22 cellular contexts compared by ENCODE assay signal in genomic region chr19:50648659-50649058, GRCh38. TPM values are rescaled to one million over a fixed set of nuclear protein-coding genes. Genes with fewer than 3 reads are reported as not detected.
DNase-seq lines count a peak whose midpoint lies in the region; ATAC-seq, FAIRE-seq and TF ChIP-seq lines count a peak whose summit lies in the region.
"Had no signal": no experiment of that assay in that cellular context is flagged by ENCODE, and none has a peak within 500 bp of the region (broad histone marks: within the 10 kb centered on the region; RNA-seq: fewer than 3 reads in every experiment).

No MANE protein-coding gene starts in this region.

- WGBS in endodermal cell (ENCODE audit: insufficient coverage in 1 of 2, insufficient read length in 1 of 2), 2 experiments: 80% methylated on average over 5 of the region's 5 CpGs

- no peaks in the 10 kb centered on the region for H3K9me3 ChIP-seq in BLaER1 treated with 17β-estradiol and CSF1 and Interleukin-3, amounts not matched to agents 10 nM and 100 nM (replicated peaks in 1 of 11)
- H3K9me3 ChIP-seq in HEK293 (ENCODE audit: control insufficient read depth, insufficient read depth, low read depth, low read length): no peaks in the 10 kb centered on the region
- H3K9me3 ChIP-seq in endodermal cell (ENCODE audit: control insufficient read depth, low read length): peaks cover 15% of the 10 kb centered on the region
- H3K9me3 ChIP-seq: A549, BE2C had no signal

- H4K20me1 ChIP-seq in BLaER1 treated with 17β-estradiol and CSF1 and Interleukin-3, amounts not matched to agents 10 nM and 100 nM: no peaks in the 10 kb centered on the region

- no peak for FAIRE-seq in RCC 7860 (lab: Jason Lieb, UNC)
- FAIRE-seq: A549, GM12891, H54 had no signal

- H3K27ac ChIP-seq in BLaER1 treated with 17β-estradiol and CSF1 and Interleukin-3, amounts not matched to agents 10 nM and 100 nM: peak overlapping the region in 3 of 11 experiments; percentile 4 to 56 (median 54); a peak in 5 of 22 replicates
- H3K27ac ChIP-seq in HEK293 (ENCODE audit: extremely low read depth, low read depth, low read length) (no peak overlapping the region), endodermal cell (ENCODE audit: low read depth, low read length) (no peak overlapping the region)
- H3K27ac ChIP-seq: 22Rv1, GM23248 had no signal

- no peak overlapping the region for H3K4me3 ChIP-seq in BLaER1 treated with 17β-estradiol and CSF1 and Interleukin-3, amounts not matched to agents 10 nM and 100 nM
- H3K4me3 ChIP-seq in HEK293 (ENCODE audit: low read depth, low read length): no peak overlapping the region
- no peak overlapping the region for H3K4me3 ChIP-seq in endodermal cell (ENCODE audit: low read length)
- H3K4me3 ChIP-seq: A549, GM23248 had no signal

- no peaks in the 10 kb centered on the region for H3K9me3 Mint-ChIP-seq in endodermal cell

- H3K27me3 Mint-ChIP-seq in endodermal cell (ENCODE audit: insufficient read depth): peaks cover 19% of the 10 kb centered on the region

- H3K27ac Mint-ChIP-seq in endodermal cell: no peak overlapping the region
- H3K27ac Mint-ChIP-seq: CD4-positive, alpha-beta memory T cell had no signal

- CTCF ChIA-PET in HEK293 (lab: Yijun Ruan, JAX): interaction anchor here (0.9 to 1.4 kb wide), 2 partner anchors 57 to 111 kb away, joined by 3 to 4 read pairs; no protein-coding TSS in a partner anchor

- H3K9ac ChIP-seq in BLaER1 treated with 17β-estradiol and CSF1 and Interleukin-3, amounts not matched to agents 10 nM and 100 nM: no peak overlapping the region
- no peak overlapping the region for H3K9ac ChIP-seq in endodermal cell (ENCODE audit: extremely low read depth, low read length, poor library complexity, severe bottlenecking)
- H3K9ac ChIP-seq: GM23248 had no signal

- DNase-seq in endodermal cell: peak; percentile 54
- no peak for DNase-seq in superior temporal gyrus (ENCODE audit: extremely low spot score)
- no peak for DNase-seq in RCC 7860 (ENCODE audit: low spot score)
- DNase-seq: ACHN; AML-193; BE2C; C1 segment of cervical spinal cord; Calu3; CD4-positive, alpha-beta memory T cell; COR-L47; DMS53; DMS79 treated with DMSO at 0.1 percent for 48 hours; GF-D8; GM23248; HCEC 1CT had no signal

- H3K4me3 Mint-ChIP-seq in endodermal cell: no peak overlapping the region
- H3K4me3 Mint-ChIP-seq: CD4-positive, alpha-beta memory T cell had no signal

- H3K27me3 ChIP-seq in BLaER1 treated with 17β-estradiol and CSF1 and Interleukin-3, amounts not matched to agents 10 nM and 100 nM: peaks cover 0 to 6% (median 0%) of the 10 kb centered on the region in 11 experiments; a peak in 2 of 22 replicates
- peaks cover 15% of the 10 kb centered on the region for H3K27me3 ChIP-seq in endodermal cell (ENCODE audit: control insufficient read depth, insufficient read depth, low read length, poor library complexity, severe bottlenecking)

- H3K36me3 Mint-ChIP-seq in endodermal cell (ENCODE audit: low read depth): no peaks in the 10 kb centered on the region

- H3K4me1 ChIP-seq in BLaER1 treated with 17β-estradiol and CSF1 and Interleukin-3, amounts not matched to agents 10 nM and 100 nM: peaks cover 5 to 54% (median 20%) of the 10 kb centered on the region in 10 experiments; a peak in 18 of 20 replicates
- no peaks in the 10 kb centered on the region for H3K4me1 ChIP-seq in HEK293 (ENCODE audit: control insufficient read depth, insufficient read depth, low read length)
- no peaks in the 10 kb centered on the region for H3K4me1 ChIP-seq in endodermal cell (ENCODE audit: control insufficient read depth, insufficient read depth, low read length)
- H3K4me1 ChIP-seq: BE2C had no signal

- peak overlapping the region in 6 of 11 experiments; percentile 45 to 71 (median 62); a peak in 8 of 22 replicates for H3K4me2 ChIP-seq in BLaER1 treated with 17β-estradiol and CSF1 and Interleukin-3, amounts not matched to agents 10 nM and 100 nM

- POLR2A ChIA-PET in HEK293 (lab: Yijun Ruan, JAX): no interaction called here

- no peaks in the 10 kb centered on the region for H3K36me3 ChIP-seq in BLaER1 treated with 17β-estradiol and CSF1 and Interleukin-3, amounts not matched to agents 10 nM and 100 nM
- H3K36me3 ChIP-seq in HEK293 (ENCODE audit: control insufficient read depth in 2 of 2, insufficient read depth in 1 of 2, low read length in 2 of 2) (no peaks in the 10 kb centered on the region), endodermal cell (ENCODE audit: control insufficient read depth, insufficient read depth, low read length) (no peaks in the 10 kb centered on the region)
- H3K36me3 ChIP-seq: BE2C had no signal

- H3K4me1 Mint-ChIP-seq in endodermal cell: peaks cover 3% of the 10 kb centered on the region
- H3K4me1 Mint-ChIP-seq: CD4-positive, alpha-beta memory T cell had no signal

- TF ChIP-seq CTCF in HEK293 (tag by site-specific recombination; IDR thresholded peaks at IDR 0.05): no peak
- TF ChIP-seq CTCF in endodermal cell (conservative IDR thresholded peaks at IDR 0.05): no peak

- no peak for ATAC-seq in GM18520 (IDR thresholded peaks at IDR 0.05; ENCODE audit: unreplicated experiment)

TF ChIP-seq in HEK293, 187 proteins besides CTCF, POLR2A, EP300 and RAD21:
- TF ChIP-seq ZNF791 (tag by site-specific recombination; IDR thresholded peaks at IDR 0.05): peak; percentile 21; the same call in 1 of the 2 replicates
- TF ChIP-seq ZNF777 (tag by site-specific recombination; IDR thresholded peaks at IDR 0.05; ENCODE audit: borderline replicate concordance): no peak
- no peak for TF ChIP-seq ZNF518A (tag by site-specific recombination; conservative IDR thresholded peaks at IDR 0.05; ENCODE audit: low read depth)
- TF ChIP-seq ZNF645 (tag by site-specific recombination; IDR thresholded peaks at IDR 0.05): 0 out of 2 replicates have a peak, but pooled peaks have one; percentile 31
- no peak for TF ChIP-seq KLF16 (tag by site-specific recombination; IDR thresholded peaks at IDR 0.05)
TF ChIP-seq in HEK293: peak in this region for 2.

RNA-seq across cellular contexts. Expression of gene C19orf81, which starts 0.6 kb away (rescaled TPM):
- 10 to 100 TPM; 11.3 to 26.8 TPM for total RNA-seq in endodermal cell
- polyA plus RNA-seq in endodermal cell (2013, experiment 1 of 2): 5.3 TPM
- polyA plus RNA-seq in endodermal cell (2013, experiment 2 of 2): 1.7 TPM
- total RNA-seq: Calu3; CD4-positive, alpha-beta memory T cell; GM23248 had no signal
- polyA plus RNA-seq: CD4-positive, alpha-beta memory T cell had no signal

RNA-seq across cellular contexts. Expression of gene SYT3, which starts 9.0 kb away (rescaled TPM):
- total RNA-seq in endodermal cell: 1 to 10 TPM; 1.7 to 1.9 TPM
- 2.7 TPM for polyA plus RNA-seq in endodermal cell (2013, experiment 1 of 2)
- 1.7 TPM for polyA plus RNA-seq in endodermal cell (2013, experiment 2 of 2)
- total RNA-seq: Calu3; CD4-positive, alpha-beta memory T cell; GM23248 had no signal
- polyA plus RNA-seq: GM23248 had no signal
